Comparison of ENCODE assay signal across 11 cellular contexts in genomic region chr15:66459818-66460615, GRCh38. TPM values are rescaled to one million over a fixed set of nuclear protein-coding genes. Genes with fewer than 3 reads are reported as not detected.
DNase-seq lines count a peak whose midpoint lies in the region; ATAC-seq and TF ChIP-seq lines count a peak whose summit lies in the region.
"Had no signal": no experiment of that assay in that cellular context is flagged by ENCODE, and none has a peak within 500 bp of the region (broad histone marks: within the 10 kb centered on the region; RNA-seq: fewer than 3 reads in every experiment).

No MANE protein-coding gene starts in this region.

- H2AK5ac ChIP-seq in trophoblast cell (ENCODE audit: low read length), result no peak overlapping the region

- H4K91ac ChIP-seq in trophoblast cell (ENCODE audit: low read depth, low read length), result no peak overlapping the region

- TF ChIP-seq POLR2A in gastroesophageal sphincter (IDR thresholded peaks at IDR 0.05), result no peak

- H3K4ac ChIP-seq in trophoblast cell (ENCODE audit: low read depth, low read length), result no peak overlapping the region

- no CpG with 5 or more reads among the region's 3 CpGs for WGBS in trophoblast cell (ENCODE audit: extremely low coverage, insufficient coverage, insufficient read length)
- WGBS in heart right ventricle, 2 donors, result 92 to 93% methylated on average over 3 of the region's 3 CpGs
- 96 to 100% methylated on average over 1 to 3 of the region's 3 CpGs for WGBS in gastroesophageal sphincter (ENCODE audit: low coverage in 1 of 2), 2 donors

- ATAC-seq in heart right ventricle (no peak), gastroesophageal sphincter (no peak)

- intact Hi-C loops in activated CD4-positive, alpha-beta memory T cell treated with anti-CD3 and anti-CD28 coated beads for 36 hours (cut with micrococcal nuclease), result no loop called here
- intact Hi-C loops in heart right ventricle (cut with DNase I), result no loop called here

- no peak overlapping the region for H3K4me3 Mint-ChIP-seq in activated CD4-positive, alpha-beta memory T cell treated with anti-CD3 and anti-CD28 coated beads, Interleukin-2, amount 10 ng/mL, durations not matched to agents 7 days and 5 days
- no peak overlapping the region for H3K4me3 Mint-ChIP-seq in activated CD4-positive, alpha-beta memory T cell treated with anti-CD3 and anti-CD28 coated beads for 36 hours
- H3K4me3 Mint-ChIP-seq: nephron progenitor cell had no signal

- H3K18ac ChIP-seq in trophoblast cell (ENCODE audit: low read length), result no peak overlapping the region

- H3K36me3 Mint-ChIP-seq in activated CD4-positive, alpha-beta memory T cell treated with anti-CD3 and anti-CD28 coated beads, Interleukin-2, amount 10 ng/mL, durations not matched to agents 7 days and 5 days (ENCODE audit: low read depth), result peaks cover 43% of the 10 kb centered on the region
- peaks cover 6% of the 10 kb centered on the region for H3K36me3 Mint-ChIP-seq in activated CD4-positive, alpha-beta memory T cell treated with anti-CD3 and anti-CD28 coated beads for 36 hours

- H3K27me3 Mint-ChIP-seq in activated CD4-positive, alpha-beta memory T cell treated with anti-CD3 and anti-CD28 coated beads, Interleukin-2, amount 10 ng/mL, durations not matched to agents 7 days and 5 days, result no peaks in the 10 kb centered on the region
- H3K27me3 Mint-ChIP-seq in activated CD4-positive, alpha-beta memory T cell treated with anti-CD3 and anti-CD28 coated beads for 36 hours, result no peaks in the 10 kb centered on the region

- CTCF ChIA-PET in activated CD4-positive, alpha-beta memory T cell treated with anti-CD3 and anti-CD28 coated beads, Interleukin-2, amount 10 ng/mL, durations not matched to agents 7 days and 5 days (lab: Charles Lee), result interaction anchor here (0.7 kb wide), 1 partner anchor 13 kb away, joined by 3 read pairs; no protein-coding TSS in a partner anchor
- CTCF ChIA-PET in activated CD4-positive, alpha-beta memory T cell treated with anti-CD3 and anti-CD28 coated beads for 36 hours (lab: Charles Lee), result interaction anchor here (0.6 to 1.2 kb wide), 2 partner anchors 12 to 73 kb away, joined by 3 to 4 read pairs; partner anchors contain the start of gene MAP2K1

- H3K4me1 ChIP-seq in OCI-LY1 (ENCODE audit: insufficient read depth, low read length, severe bottlenecking) (peaks cover 24% of the 10 kb centered on the region), trophoblast cell (ENCODE audit: control insufficient read depth in 1 of 2, insufficient read depth in 2 of 2, low read length in 2 of 2) (peaks cover 7 to 10% of the 10 kb centered on the region in 2 experiments), heart right ventricle (no peaks in the 10 kb centered on the region), gastroesophageal sphincter (no peaks in the 10 kb centered on the region)

- H3K27me3 ChIP-seq in OCI-LY1 (ENCODE audit: insufficient read depth, low read length), result no peaks in the 10 kb centered on the region
- H3K27me3 ChIP-seq in trophoblast cell (ENCODE audit: insufficient read depth, low read length), result no peaks in the 10 kb centered on the region
- H3K27me3 ChIP-seq in heart right ventricle, result no peaks in the 10 kb centered on the region
- H3K27me3 ChIP-seq in gastroesophageal sphincter, result no peaks in the 10 kb centered on the region

- peaks cover 9% of the 10 kb centered on the region for H3K4me1 Mint-ChIP-seq in activated CD4-positive, alpha-beta memory T cell treated with anti-CD3 and anti-CD28 coated beads, Interleukin-2, amount 10 ng/mL, durations not matched to agents 7 days and 5 days
- peaks cover 15% of the 10 kb centered on the region for H3K4me1 Mint-ChIP-seq in activated CD4-positive, alpha-beta memory T cell treated with anti-CD3 and anti-CD28 coated beads for 36 hours (ENCODE audit: low read depth)

- H3K79me2 ChIP-seq in OCI-LY1 (ENCODE audit: insufficient read depth, low read length) (no peaks in the 10 kb centered on the region), trophoblast cell (ENCODE audit: control insufficient read depth, insufficient read depth, low read length, poor library complexity) (no peaks in the 10 kb centered on the region)

- no peaks in the 10 kb centered on the region for H3F3A ChIP-seq in OCI-LY1 (ENCODE audit: insufficient read depth, low read length)

- H3K4me3 ChIP-seq in OCI-LY1 (ENCODE audit: low read depth, low read length, poor library complexity, severe bottlenecking) (no peak overlapping the region), trophoblast cell (ENCODE audit: low read depth, low read length) (no peak overlapping the region), heart right ventricle (no peak overlapping the region), gastroesophageal sphincter (no peak overlapping the region)

- no peak overlapping the region for H4K8ac ChIP-seq in trophoblast cell (ENCODE audit: low read depth, low read length)

- H3K9me3 ChIP-seq in OCI-LY1 (ENCODE audit: low read length) (no peaks in the 10 kb centered on the region), trophoblast cell (ENCODE audit: insufficient read depth, low read depth, low read length) (peaks cover 1% of the 10 kb centered on the region), heart right ventricle (no peaks in the 10 kb centered on the region), gastroesophageal sphincter (no peaks in the 10 kb centered on the region)

- H3K27ac ChIP-seq in OCI-LY1 (ENCODE audit: low read depth, low read length, poor library complexity, severe bottlenecking) (peak overlapping the region; percentile 7), trophoblast cell (ENCODE audit: low read depth, low read length) (peak overlapping the region; percentile 67), heart right ventricle (no peak overlapping the region), gastroesophageal sphincter (no peak overlapping the region)
- H3K27ac ChIP-seq: VCaP had no signal

- peaks cover 21% of the 10 kb centered on the region for H3K36me3 ChIP-seq in OCI-LY1 (ENCODE audit: insufficient read depth, low read length)
- H3K36me3 ChIP-seq in trophoblast cell (ENCODE audit: control insufficient read depth in 1 of 2, insufficient read depth in 2 of 2, low read length in 2 of 2), result peaks cover 1 to 5% of the 10 kb centered on the region in 2 experiments
- H3K36me3 ChIP-seq in heart right ventricle, result peaks cover 0 to 51% (median 0%) of the 10 kb centered on the region in 9 donors
- H3K36me3 ChIP-seq in gastroesophageal sphincter, result peaks cover 0 to 4% of the 10 kb centered on the region in 2 donors

- no peak overlapping the region for H3K9ac ChIP-seq in OCI-LY1 (ENCODE audit: low read length)
- no peak overlapping the region for H3K9ac ChIP-seq in trophoblast cell (ENCODE audit: low read length)

- H3K4me2 ChIP-seq in OCI-LY1 (ENCODE audit: low read length) (no peak overlapping the region), trophoblast cell (ENCODE audit: low read length) (no peak overlapping the region)

- TF ChIP-seq EP300 in gastroesophageal sphincter (IDR thresholded peaks at IDR 0.05), result no peak

- no peak overlapping the region for H3K14ac ChIP-seq in trophoblast cell (ENCODE audit: low read length)

- no peak overlapping the region for H3K23ac ChIP-seq in trophoblast cell (ENCODE audit: low read length)

- no peaks in the 10 kb centered on the region for H3K9me3 Mint-ChIP-seq in activated CD4-positive, alpha-beta memory T cell treated with anti-CD3 and anti-CD28 coated beads, Interleukin-2, amount 10 ng/mL, durations not matched to agents 7 days and 5 days
- H3K9me3 Mint-ChIP-seq in activated CD4-positive, alpha-beta memory T cell treated with anti-CD3 and anti-CD28 coated beads for 36 hours, result no peaks in the 10 kb centered on the region

- H3K79me1 ChIP-seq in trophoblast cell (ENCODE audit: low read length), result peaks cover 3% of the 10 kb centered on the region

- no peak overlapping the region for H2AFZ ChIP-seq in OCI-LY1 (ENCODE audit: low read length)
- H2AFZ ChIP-seq in trophoblast cell (ENCODE audit: insufficient read depth, low read length, poor library complexity), result no peak overlapping the region

- POLR2A ChIA-PET in activated CD4-positive, alpha-beta memory T cell treated with anti-CD3 and anti-CD28 coated beads, Interleukin-2, amount 10 ng/mL, durations not matched to agents 7 days and 5 days (lab: Charles Lee), result interaction anchor here (1.0 to 1.3 kb wide), 2 partner anchors 12 to 28 kb away, joined by 3 to 5 read pairs; no protein-coding TSS in a partner anchor
- POLR2A ChIA-PET in activated CD4-positive, alpha-beta memory T cell treated with anti-CD3 and anti-CD28 coated beads for 36 hours (lab: Charles Lee), result interaction anchor here (0.8 kb wide), 1 partner anchor 73 kb away, joined by 3 read pairs; the partner anchor contains the start of gene MAP2K1

- H4K20me1 ChIP-seq in OCI-LY1 (ENCODE audit: insufficient read depth, low read length), result no peaks in the 10 kb centered on the region

- H2BK120ac ChIP-seq in trophoblast cell (ENCODE audit: insufficient read depth, low read length, poor library complexity), result no peak overlapping the region

- no peak overlapping the region for H4K12ac ChIP-seq in trophoblast cell (ENCODE audit: low read depth, low read length)

- H3K27ac Mint-ChIP-seq in activated CD4-positive, alpha-beta memory T cell treated with anti-CD3 and anti-CD28 coated beads, Interleukin-2, amount 10 ng/mL, durations not matched to agents 7 days and 5 days, result peak overlapping the region; percentile 33
- H3K27ac Mint-ChIP-seq in activated CD4-positive, alpha-beta memory T cell treated with anti-CD3 and anti-CD28 coated beads for 36 hours, result no peak overlapping the region
- H3K27ac Mint-ChIP-seq: nephron progenitor cell had no signal

- no peaks in the 10 kb centered on the region for H3K9me2 ChIP-seq in OCI-LY1 (ENCODE audit: low read depth, low read length)

- no peak overlapping the region for H2BK12ac ChIP-seq in trophoblast cell (ENCODE audit: low read length)

- H2BK5ac ChIP-seq in trophoblast cell (ENCODE audit: low read depth, low read length, poor library complexity), result no peak overlapping the region

- no peak for TF ChIP-seq CTCF in OCI-LY1 (IDR thresholded peaks at IDR 0.05; ENCODE audit: low read length)
- no peak for TF ChIP-seq CTCF in heart right ventricle (IDR thresholded peaks at IDR 0.05)
- no peak for TF ChIP-seq CTCF in gastroesophageal sphincter (IDR thresholded peaks at IDR 0.05)

- no peak for DNase-seq in activated CD4-positive, alpha-beta memory T cell treated with anti-CD3 and anti-CD28 coated beads, Interleukin-2, amount 10 ng/mL, durations not matched to agents 7 days and 5 days
- no peak for DNase-seq in activated CD4-positive, alpha-beta memory T cell treated with anti-CD3 and anti-CD28 coated beads for 36 hours
- DNase-seq in dermis blood vessel endothelial cell (peak; percentile 25), trophoblast cell (peak; percentile 86 to 91), amygdala (lab: John Stamatoyannopoulos, UW) (no peak), heart right ventricle (no peak)
- DNase-seq: NCI-H1417 treated with DMSO at 0.1 percent for 48 hours, nephron progenitor cell had no signal

RNA-seq across cellular contexts. Expression of gene SNAPC5, which starts 37.5 kb away (rescaled TPM):
- 10 to 100 TPM; 16.7 to 17.2 TPM for total RNA-seq in activated CD4-positive, alpha-beta memory T cell treated with anti-CD3 and anti-CD28 coated beads, Interleukin-2, amount 10 ng/mL, durations not matched to agents 7 days and 5 days
- total RNA-seq in activated CD4-positive, alpha-beta memory T cell treated with anti-CD3 and anti-CD28 coated beads for 36 hours, result 10 to 100 TPM; 23.4 to 25.3 TPM
- total RNA-seq in dermis blood vessel endothelial cell (21.4 and 22.2 TPM in 2 replicates), heart right ventricle (10 to 100 TPM; 28.5 to 41.6 (median 33.9) TPM), gastroesophageal sphincter (10 to 100 TPM; 33.9 to 66.9 (median 44.1) TPM)
- polyA plus RNA-seq in trophoblast cell (2013), result 12.2 and 13.4 TPM in 2 replicates
- polyA plus RNA-seq in heart right ventricle, result 10 to 100 TPM; 32.8 to 48.8 TPM

RNA-seq across cellular contexts. Expression of gene RPL4, which starts 44.6 kb away (rescaled TPM):
- 1,000 to 10,000 TPM; 2,309 to 2,338 TPM for total RNA-seq in activated CD4-positive, alpha-beta memory T cell treated with anti-CD3 and anti-CD28 coated beads, Interleukin-2, amount 10 ng/mL, durations not matched to agents 7 days and 5 days
- 1,000 to 10,000 TPM; 5,151 to 5,211 TPM for total RNA-seq in activated CD4-positive, alpha-beta memory T cell treated with anti-CD3 and anti-CD28 coated beads for 36 hours
- total RNA-seq in dermis blood vessel endothelial cell, result 1,741 and 3,818 TPM in 2 replicates
- polyA plus RNA-seq in trophoblast cell (2013), result 2,018 and 2,074 TPM in 2 replicates
- 1,000 to 10,000 TPM; 1,152 to 1,492 (median 1,276) TPM for total RNA-seq in heart right ventricle
- polyA plus RNA-seq in heart right ventricle, result 1,000 to 10,000 TPM; 2,017 to 3,057 TPM
- total RNA-seq in gastroesophageal sphincter, result 1,000 to 10,000 TPM; 3,015 to 4,496 (median 4,021) TPM

RNA-seq across cellular contexts. Expression of gene ZWILCH, which starts 45.1 kb away (rescaled TPM):
- 10 to 100 TPM; 28.9 to 30.0 TPM for total RNA-seq in activated CD4-positive, alpha-beta memory T cell treated with anti-CD3 and anti-CD28 coated beads, Interleukin-2, amount 10 ng/mL, durations not matched to agents 7 days and 5 days
- 10 to 100 TPM; 29.6 to 31.1 TPM for total RNA-seq in activated CD4-positive, alpha-beta memory T cell treated with anti-CD3 and anti-CD28 coated beads for 36 hours
- 14.3 and 25.1 TPM in 2 replicates for total RNA-seq in dermis blood vessel endothelial cell
- polyA plus RNA-seq in trophoblast cell (2013), result 15.2 and 15.5 TPM in 2 replicates
- 1 to 10 TPM; 1.6 to 6.6 (median 2.3) TPM for total RNA-seq in heart right ventricle
- polyA plus RNA-seq in heart right ventricle, result 1 to 10 TPM; 1.5 to 2.9 TPM
- total RNA-seq in gastroesophageal sphincter, result 1 to 10 TPM; 2.0 to 6.0 (median 2.9) TPM

Comparison
In these comparisons a context has a peak if more than half of its experiments do, and no peak if none do; other contexts are left out.
1. DNase-seq: peak in dermis blood vessel endothelial cell (single experiment) and trophoblast cell (2 of 2); none in activated CD4-positive, alpha-beta memory T cell treated with anti-CD3 and anti-CD28 coated beads, Interleukin-2, amount 10 ng/mL, durations not matched to agents 7 days and 5 days (single experiment), activated CD4-positive, alpha-beta memory T cell treated with anti-CD3 and anti-CD28 coated beads for 36 hours (single experiment), amygdala (0 of 56) and heart right ventricle (0 of 2).
2. H3K27ac ChIP-seq: peak in OCI-LY1 (single experiment) and trophoblast cell (single experiment); none in heart right ventricle (0 of 10) and gastroesophageal sphincter (0 of 4).